In genomic region chr3:179565496-179565895, GRCh38 we compare ENCODE assay signal across 16 cellular contexts. TPM values are rescaled to one million over a fixed set of nuclear protein-coding genes. Genes with fewer than 3 reads are reported as not detected.
DNase-seq lines count a peak whose midpoint lies in the region; ATAC-seq, FAIRE-seq and TF ChIP-seq lines count a peak whose summit lies in the region.
"Had no signal": no experiment of that assay in that cellular context is flagged by ENCODE, and none has a peak within 500 bp of the region (broad histone marks: within the 10 kb centered on the region; RNA-seq: fewer than 3 reads in every experiment).

No MANE protein-coding gene starts in this region.

- H3K36me3 ChIP-seq in PC-9 (ENCODE audit: low read depth) = peaks cover 13% of the 10 kb centered on the region
- H3K36me3 ChIP-seq: colonic mucosa had no signal

- no peak for ATAC-seq in central memory CD8-positive, alpha-beta T cell (replicated peaks; ENCODE audit: extremely low read depth, poor library complexity, severe bottlenecking)
- no peak for ATAC-seq in HG02970 (IDR thresholded peaks at IDR 0.05; ENCODE audit: low FRiP score, unreplicated experiment)
- ATAC-seq: gastroesophageal sphincter had no signal

- H3K27me3 Mint-ChIP-seq in activated naive CD4-positive, alpha-beta T cell treated with anti-CD3 and anti-CD28 coated beads for 36 hours (ENCODE audit: low read depth) = peaks cover 2% of the 10 kb centered on the region
- H3K27me3 Mint-ChIP-seq in central memory CD8-positive, alpha-beta T cell = no peaks in the 10 kb centered on the region

- H3K27me3 ChIP-seq in PC-9 (ENCODE audit: insufficient read depth, low read depth) = no peaks in the 10 kb centered on the region
- H3K27me3 ChIP-seq: colonic mucosa, gastroesophageal sphincter had no signal

- no peaks in the 10 kb centered on the region for H3K9me3 Mint-ChIP-seq in activated naive CD4-positive, alpha-beta T cell treated with anti-CD3 and anti-CD28 coated beads for 36 hours
- no peaks in the 10 kb centered on the region for H3K9me3 Mint-ChIP-seq in central memory CD8-positive, alpha-beta T cell

- H3K27ac Mint-ChIP-seq in activated naive CD4-positive, alpha-beta T cell treated with anti-CD3 and anti-CD28 coated beads for 36 hours = peak overlapping the region; percentile 77
- peak overlapping the region; percentile 44 for H3K27ac Mint-ChIP-seq in central memory CD8-positive, alpha-beta T cell (ENCODE audit: low read depth)

- H3K4me2 ChIP-seq in PC-9 = 0 out of 2 replicates have a peak overlapping the region, but pooled peaks have one; percentile 4

- H3K4me1 Mint-ChIP-seq in activated naive CD4-positive, alpha-beta T cell treated with anti-CD3 and anti-CD28 coated beads for 36 hours (ENCODE audit: low read depth) = peaks cover 31% of the 10 kb centered on the region
- H3K4me1 Mint-ChIP-seq in central memory CD8-positive, alpha-beta T cell = peaks cover 32% of the 10 kb centered on the region

- H3F3A ChIP-seq in PC-9 (ENCODE audit: insufficient read depth, low read depth) = peaks cover 10% of the 10 kb centered on the region; the same call in 1 of the 2 replicates

- H3K79me2 ChIP-seq in PC-9 (ENCODE audit: low read depth) = peaks cover 56% of the 10 kb centered on the region

- TF ChIP-seq CTCF in PC-9 (conservative IDR thresholded peaks at IDR 0.05) = no peak

- H3K4me3 ChIP-seq in PC-9 = no peak overlapping the region
- H3K4me3 ChIP-seq: colonic mucosa, gastroesophageal sphincter, GM23248 had no signal

- intact Hi-C loops in activated naive CD4-positive, alpha-beta T cell treated with anti-CD3 and anti-CD28 coated beads for 36 hours (cut with micrococcal nuclease) = loop anchor here (1.0 kb wide), 1 partner anchor 24 kb away; no protein-coding TSS in a partner anchor
- intact Hi-C loops in PC-9 (cut with micrococcal nuclease; ENCODE audit: unreplicated experiment) = no loop called here
- intact Hi-C loops in cardiac septum (cut with DNase I) = no loop called here

- POLR2A ChIA-PET in PC-9 (lab: Charles Lee; ENCODE audit: unreplicated experiment) = no interaction called here

- CTCF ChIA-PET in activated naive CD4-positive, alpha-beta T cell treated with anti-CD3 and anti-CD28 coated beads for 36 hours (lab: Charles Lee) = interaction anchor here (1.3 kb wide), 1 partner anchor 145 kb away, joined by 5 read pairs; no protein-coding TSS in a partner anchor
- CTCF ChIA-PET in PC-9 (lab: Charles Lee) = interaction anchor here (0.5 kb wide), 1 partner anchor 393 kb away, joined by 3 read pairs; no protein-coding TSS in a partner anchor

- peaks cover 28% of the 10 kb centered on the region; the same call in 1 of the 2 replicates for H4K20me1 ChIP-seq in PC-9 (ENCODE audit: insufficient read depth)

- peak; percentile 60 for FAIRE-seq in GM19239 (lab: Jason Lieb, UNC)
- FAIRE-seq: HTR-8/SVneo had no signal

- peak overlapping the region; percentile 5 for H3K4me3 Mint-ChIP-seq in activated naive CD4-positive, alpha-beta T cell treated with anti-CD3 and anti-CD28 coated beads for 36 hours
- no peak overlapping the region for H3K4me3 Mint-ChIP-seq in central memory CD8-positive, alpha-beta T cell

- no peaks in the 10 kb centered on the region for H3K9me2 ChIP-seq in PC-9 (ENCODE audit: insufficient read depth)

- peaks cover 24% of the 10 kb centered on the region for H3K4me1 ChIP-seq in PC-9 (replicated peaks; ENCODE audit: insufficient read depth)

- H3K27ac ChIP-seq in PC-9 = no peak overlapping the region
- H3K27ac ChIP-seq: colonic mucosa, gastroesophageal sphincter, GM23248 had no signal

- peaks cover 6% of the 10 kb centered on the region for H3K36me3 Mint-ChIP-seq in activated naive CD4-positive, alpha-beta T cell treated with anti-CD3 and anti-CD28 coated beads for 36 hours (ENCODE audit: low read depth)
- peaks cover 15% of the 10 kb centered on the region for H3K36me3 Mint-ChIP-seq in central memory CD8-positive, alpha-beta T cell (ENCODE audit: insufficient read depth)

- no peak overlapping the region for H2AFZ ChIP-seq in PC-9
- H2AFZ ChIP-seq: GM23248 had no signal

- peak; percentile 36 for DNase-seq in activated naive CD4-positive, alpha-beta T cell treated with anti-CD3 and anti-CD28 coated beads for 36 hours
- DNase-seq in activated naive CD4-positive, alpha-beta T cell treated with anti-CD3 and anti-CD28 coated beads, Interleukin-2, amount 50 U/mL, for 16 hours = no peak
- no peak for DNase-seq in GM19239 (ENCODE audit: insufficient read length, low spot score)
- DNase-seq in PC-9 = no peak
- no peak for DNase-seq in central memory CD8-positive, alpha-beta T cell (ENCODE audit: low spot score in 2 of 2)
- no peak for DNase-seq in effector CD8-positive, alpha-beta T cell (lab: John Stamatoyannopoulos, UW)
- DNase-seq in cardiac septum (ENCODE audit: low spot score) = no peak
- DNase-seq: anterior cingulate cortex, colonic mucosa, GDM1, GM23248, MM.1S, NCI-H1930 had no signal

- no peaks in the 10 kb centered on the region for H3K9me3 ChIP-seq in PC-9 (ENCODE audit: insufficient read depth, low read depth)
- H3K9me3 ChIP-seq: colonic mucosa, gastroesophageal sphincter had no signal

- BruUV-seq in PC-9 (replicated peaks; lab: Mats Ljungman, UMichigan) = no TSS peak

RNA-seq across cellular contexts. Expression of gene ACTL6A, which starts 2.8 kb away (rescaled TPM):
- 10 to 100 TPM; 89.2 to 90.0 TPM for total RNA-seq in activated naive CD4-positive, alpha-beta T cell treated with anti-CD3 and anti-CD28 coated beads for 36 hours
- total RNA-seq in PC-9 (2021) (87.9 and 113 TPM in 2 replicates), cardiac septum (14.4 TPM)

RNA-seq across cellular contexts. Expression of gene MRPL47, which starts 38.9 kb away (rescaled TPM):
- total RNA-seq in activated naive CD4-positive, alpha-beta T cell treated with anti-CD3 and anti-CD28 coated beads for 36 hours = 10 to 100 TPM; 48.8 to 50.4 TPM
- total RNA-seq in PC-9 (2021) (51.3 and 56.1 TPM in 2 replicates), cardiac septum (47.5 TPM)

RNA-seq across cellular contexts. Expression of gene NDUFB5, which starts 39.1 kb away (rescaled TPM):
- total RNA-seq in activated naive CD4-positive, alpha-beta T cell treated with anti-CD3 and anti-CD28 coated beads for 36 hours = 100 to 1,000 TPM; 148 to 151 TPM
- total RNA-seq in PC-9 (2021) = 121 and 128 TPM in 2 replicates
- 258 TPM for total RNA-seq in cardiac septum
